ENCODE assay signal across 8 cellular contexts in genomic region chr19:996051-996838, GRCh38. TPM values are rescaled to one million over a fixed set of nuclear protein-coding genes. Genes with fewer than 3 reads are reported as not detected.
DNase-seq lines count a peak whose midpoint lies in the region; ATAC-seq, FAIRE-seq and TF ChIP-seq lines count a peak whose summit lies in the region.

No MANE protein-coding gene starts in this region.

- H4K20me1 ChIP-seq in endothelial cell of umbilical vein (replicated peaks; ENCODE audit: control insufficient read depth, extremely low read depth, insufficient read depth, low read length): no peaks in the 10 kb centered on the region

- H3K4me3 Mint-ChIP-seq in activated CD8-positive, alpha-beta T cell treated with anti-CD3 and anti-CD28 coated beads, Interleukin-2, amount 10 ng/mL, durations not matched to agents 7 days and 5 days: peak overlapping the region; percentile 38

- in situ Hi-C loops in Caki2 (cut with HindIII; ENCODE audit: low pct_unique_long_range_greater_than_20kb, low sequenced_read_pairs) (no loop called here), ACHN (cut with HindIII; ENCODE audit: low pct_ligation_motif_present, low pct_unique_long_range_greater_than_20kb, low sequenced_read_pairs) (no loop called here)

- no peak for TF ChIP-seq POLR2A in endothelial cell of umbilical vein (IDR thresholded peaks at IDR 0.05; ENCODE audit: low read depth, low read length)
- no peak for TF ChIP-seq POLR2A in spleen (IDR thresholded peaks at IDR 0.05)

- DNase-seq in Caki2 (ENCODE audit: low read depth) (peak; percentile 23), NCI-H1105 treated with DMSO at 0.1 percent for 48 hours (lab: John Stamatoyannopoulos, UW) (peak; percentile 80), endothelial cell of umbilical vein (ENCODE audit: low read depth, low spot score) (peak; percentile 35), spleen (peak; percentile 86), posterior vena cava (ENCODE audit: low spot score) (no peak), ACHN (no peak)
- peak; percentile 75 for DNase-seq in activated CD8-positive, alpha-beta T cell treated with anti-CD3 and anti-CD28 coated beads, Interleukin-2, amount 10 ng/mL, durations not matched to agents 7 days and 5 days

- TF ChIP-seq CTCF in endothelial cell of umbilical vein (IDR thresholded peaks at IDR 0.05; ENCODE audit: extremely low read depth in 1 of 2, insufficient read depth in 1 of 2, low read depth in 1 of 2, low read length in 2 of 2) (no peak), spleen (IDR thresholded peaks at IDR 0.05 in 8 of 11, conservative IDR thresholded peaks at IDR 0.05 in 3 of 11) (no peak)

- peaks cover 20 to 27% of the 10 kb centered on the region in 2 experiments for H3K27me3 ChIP-seq in endothelial cell of umbilical vein (ENCODE audit: control insufficient read depth in 2 of 2, insufficient read depth in 2 of 2, low read length in 2 of 2)
- peaks cover 0 to 70% (median 57%) of the 10 kb centered on the region in 7 donors for H3K27me3 ChIP-seq in spleen (replicated peaks in 1 of 7)

- 2 to 21% (median 17%) methylated on average over 21 to 64 of the region's 64 CpGs for WGBS in spleen, 5 donors

- H3K9me1 ChIP-seq in endothelial cell of umbilical vein (replicated peaks; ENCODE audit: control insufficient read depth, extremely low read depth, insufficient read depth, low read length): no peaks in the 10 kb centered on the region

- H3K9me3 ChIP-seq in endothelial cell of umbilical vein (replicated peaks; ENCODE audit: control insufficient read depth, insufficient read depth, low read length) (no peaks in the 10 kb centered on the region), spleen (no peaks in the 10 kb centered on the region)

- POLR2A ChIA-PET in activated CD8-positive, alpha-beta T cell treated with anti-CD3 and anti-CD28 coated beads, Interleukin-2, amount 10 ng/mL, durations not matched to agents 7 days and 5 days (lab: Charles Lee): interaction anchor here (0.6 to 1.3 kb wide), 3 partner anchors 12 to 73 kb away, joined by 3 read pairs; partner anchors contain the start of gene WDR18
- POLR2A ChIA-PET in endothelial cell of umbilical vein (lab: Charles Lee): interaction anchor here (0.5 kb wide), 1 partner anchor 864 kb away, joined by 7 read pairs; no protein-coding TSS in a partner anchor

- H3K4me2 ChIP-seq in endothelial cell of umbilical vein (ENCODE audit: insufficient read depth, low read length): no peak overlapping the region

- H3K36me3 Mint-ChIP-seq in activated CD8-positive, alpha-beta T cell treated with anti-CD3 and anti-CD28 coated beads, Interleukin-2, amount 10 ng/mL, durations not matched to agents 7 days and 5 days (ENCODE audit: low read depth): peaks cover 5% of the 10 kb centered on the region

- intact Hi-C loops in endothelial cell of umbilical vein (cut with micrococcal nuclease): loop anchor here (5.0 kb wide), 1 partner anchor 246 kb away; the partner anchor contains the start of gene ATP5F1D
- intact Hi-C loops in spleen (cut with DNase I; ENCODE audit: low total_unique reads): no loop called here
- intact Hi-C loops in posterior vena cava (cut with DNase I): loop anchor here (10.0 kb wide), 2 partner anchors 221 to 231 kb away; no protein-coding TSS in a partner anchor

- H3K36me3 ChIP-seq in endothelial cell of umbilical vein (ENCODE audit: control insufficient read depth in 2 of 2, extremely low read depth in 1 of 2, insufficient read depth in 2 of 2, low read length in 2 of 2) (peaks cover 0 to 2% of the 10 kb centered on the region in 2 experiments), spleen (peaks cover 0 to 41% (median 27%) of the 10 kb centered on the region in 6 donors)

- H3K79me2 ChIP-seq in endothelial cell of umbilical vein (ENCODE audit: control insufficient read depth, insufficient read depth, low read length): no peaks in the 10 kb centered on the region

- H3K27ac ChIP-seq in endothelial cell of umbilical vein (ENCODE audit: insufficient read depth, low read depth, low read length) (no peak overlapping the region), spleen (peak overlapping the region in 1 of 8 donors; percentile 30)

- FAIRE-seq in endothelial cell of umbilical vein (lab: Jason Lieb, UNC): no peak

- ATAC-seq in activated CD8-positive, alpha-beta T cell treated with anti-CD3 and anti-CD28 coated beads, Interleukin-2, amount 10 ng/mL, durations not matched to agents 7 days and 5 days: peak; percentile 59
- no peak for ATAC-seq in GM21825 (IDR thresholded peaks at IDR 0.05; ENCODE audit: unreplicated experiment)

- no peaks in the 10 kb centered on the region for H3K4me1 ChIP-seq in endothelial cell of umbilical vein (ENCODE audit: control insufficient read depth, extremely low read depth, insufficient read depth, low read length)
- peaks cover 7 to 33% (median 26%) of the 10 kb centered on the region in 6 donors for H3K4me1 ChIP-seq in spleen

- no peak overlapping the region for H3K4me3 ChIP-seq in endothelial cell of umbilical vein (replicated peaks in 1 of 3; ENCODE audit: insufficient read depth in 1 of 3, low read depth in 1 of 3, low read length in 3 of 3)
- H3K4me3 ChIP-seq in spleen: peak overlapping the region in 1 of 8 donors; percentile 49

- H3K9me3 Mint-ChIP-seq in activated CD8-positive, alpha-beta T cell treated with anti-CD3 and anti-CD28 coated beads, Interleukin-2, amount 10 ng/mL, durations not matched to agents 7 days and 5 days (ENCODE audit: insufficient read depth): no peaks in the 10 kb centered on the region

- CTCF ChIA-PET in activated CD8-positive, alpha-beta T cell treated with anti-CD3 and anti-CD28 coated beads, Interleukin-2, amount 10 ng/mL, durations not matched to agents 7 days and 5 days (lab: Charles Lee): interaction anchor here (0.9 to 1.4 kb wide), 2 partner anchors 12 to 133 kb away, joined by 4 to 5 read pairs; partner anchors contain the start of gene WDR18
- CTCF ChIA-PET in endothelial cell of umbilical vein (lab: Charles Lee): no interaction called here

- peaks cover 26% of the 10 kb centered on the region for H3K27me3 Mint-ChIP-seq in activated CD8-positive, alpha-beta T cell treated with anti-CD3 and anti-CD28 coated beads, Interleukin-2, amount 10 ng/mL, durations not matched to agents 7 days and 5 days (ENCODE audit: low read depth)

- dilution Hi-C loops in endothelial cell of umbilical vein (cut with MboI; ENCODE audit: extremely low pct_ligation_motif_present, low sequenced_read_pairs): no loop called here

- H3K9ac ChIP-seq in endothelial cell of umbilical vein (replicated peaks; ENCODE audit: extremely low read depth, insufficient read depth, low read length): no peak overlapping the region

- peaks cover 12% of the 10 kb centered on the region for H3K4me1 Mint-ChIP-seq in activated CD8-positive, alpha-beta T cell treated with anti-CD3 and anti-CD28 coated beads, Interleukin-2, amount 10 ng/mL, durations not matched to agents 7 days and 5 days (ENCODE audit: low read depth)

- H2AFZ ChIP-seq in endothelial cell of umbilical vein (ENCODE audit: low read depth, low read length): no peak overlapping the region

- H3K27ac Mint-ChIP-seq in activated CD8-positive, alpha-beta T cell treated with anti-CD3 and anti-CD28 coated beads, Interleukin-2, amount 10 ng/mL, durations not matched to agents 7 days and 5 days: no peak overlapping the region

- no TSS peak for BruUV-seq in endothelial cell of umbilical vein (replicated peaks; lab: Mats Ljungman, UMichigan)

RNA-seq across cellular contexts. Expression of gene GRIN3B, which starts 4.0 kb away (rescaled TPM):
- total RNA-seq in Caki2 (2014; rRNA removed; shearing (Covaris generic); ENCODE audit: low replicate concordance): not detected in 2 replicates
- total RNA-seq in activated CD8-positive, alpha-beta T cell treated with anti-CD3 and anti-CD28 coated beads, Interleukin-2, amount 10 ng/mL, durations not matched to agents 7 days and 5 days: not detected
- total RNA-seq in endothelial cell of umbilical vein (0.69 and 0.82 TPM in 2 replicates), spleen (under 1 TPM in 2 of 7 donors, not detected in 5; 0.07 to 0.11 TPM), posterior vena cava (under 1 TPM in 1 of 2 donors, not detected in 1; 0.05 TPM)
- polyA plus RNA-seq in endothelial cell of umbilical vein (0.43 and 0.81 TPM in 2 replicates), spleen (not detected)
- polyA plus RNA-seq in endothelial cell of umbilical vein (2011; cell fraction: cytosol; rRNA removed): 0.27 and 0.28 TPM in 2 replicates
- 0.77 and 1.1 TPM in 2 replicates for polyA plus RNA-seq in endothelial cell of umbilical vein (2011; cell fraction: nucleus; rRNA removed)
- 0.52 and 1.3 TPM in 2 replicates for polyA plus RNA-seq in endothelial cell of umbilical vein (2012)
- polyA minus RNA-seq in endothelial cell of umbilical vein: 0.13 and 0.22 TPM in 2 replicates
- not detected for polyA minus RNA-seq in endothelial cell of umbilical vein (2011; cell fraction: cytosol; rRNA and poly(A)+ RNA removed)
- 0.34 TPM in 1 of 2 replicates, not detected in the other for polyA minus RNA-seq in endothelial cell of umbilical vein (2011; cell fraction: nucleus; rRNA and poly(A)+ RNA removed)

RNA-seq across cellular contexts. Expression of gene WDR18, which starts 12.1 kb away (rescaled TPM):
- total RNA-seq in Caki2 (2014; rRNA removed; shearing (Covaris generic); ENCODE audit: low replicate concordance): 99.1 and 111 TPM in 2 replicates
- total RNA-seq in activated CD8-positive, alpha-beta T cell treated with anti-CD3 and anti-CD28 coated beads, Interleukin-2, amount 10 ng/mL, durations not matched to agents 7 days and 5 days: 10 to 100 TPM; 51.5 to 53.0 TPM
- total RNA-seq in endothelial cell of umbilical vein: 54.8 and 74.7 TPM in 2 replicates
- 102 and 151 TPM in 2 replicates for polyA plus RNA-seq in endothelial cell of umbilical vein
- polyA plus RNA-seq in endothelial cell of umbilical vein (2011; cell fraction: cytosol; rRNA removed): 39.0 and 56.2 TPM in 2 replicates
- 80.9 and 89.5 TPM in 2 replicates for polyA plus RNA-seq in endothelial cell of umbilical vein (2011; cell fraction: nucleus; rRNA removed)
- 41.3 and 52.4 TPM in 2 replicates for polyA plus RNA-seq in endothelial cell of umbilical vein (2012)
- polyA minus RNA-seq in endothelial cell of umbilical vein: 36.0 and 49.1 TPM in 2 replicates
- 87.1 TPM for polyA minus RNA-seq in endothelial cell of umbilical vein (2011; cell fraction: cytosol; rRNA and poly(A)+ RNA removed)
- polyA minus RNA-seq in endothelial cell of umbilical vein (2011; cell fraction: nucleus; rRNA and poly(A)+ RNA removed): 21.7 and 26.4 TPM in 2 replicates
- total RNA-seq in spleen: 10 to 100 TPM; 17.8 to 63.4 (median 28.2) TPM
- polyA plus RNA-seq in spleen: 10 to 100 TPM; 57.6 to 96.0 (median 85.9) TPM
- total RNA-seq in posterior vena cava: 10 to 100 TPM; 13.4 to 17.2 TPM

RNA-seq across cellular contexts. Expression of gene TMEM259, which starts 24.7 kb away (rescaled TPM):
- 61.5 and 120 TPM in 2 replicates for total RNA-seq in Caki2 (2014; rRNA removed; shearing (Covaris generic); ENCODE audit: low replicate concordance)
- 100 to 1,000 TPM; 153 to 160 TPM for total RNA-seq in activated CD8-positive, alpha-beta T cell treated with anti-CD3 and anti-CD28 coated beads, Interleukin-2, amount 10 ng/mL, durations not matched to agents 7 days and 5 days
- 142 and 147 TPM in 2 replicates for total RNA-seq in endothelial cell of umbilical vein
- polyA plus RNA-seq in endothelial cell of umbilical vein: 297 and 430 TPM in 2 replicates
- 93.5 and 128 TPM in 2 replicates for polyA plus RNA-seq in endothelial cell of umbilical vein (2011; cell fraction: cytosol; rRNA removed)
- 626 and 670 TPM in 2 replicates for polyA plus RNA-seq in endothelial cell of umbilical vein (2011; cell fraction: nucleus; rRNA removed)
- 67.8 and 100 TPM in 2 replicates for polyA plus RNA-seq in endothelial cell of umbilical vein (2012)
- 80.3 and 87.9 TPM in 2 replicates for polyA minus RNA-seq in endothelial cell of umbilical vein
- polyA minus RNA-seq in endothelial cell of umbilical vein (2011; cell fraction: cytosol; rRNA and poly(A)+ RNA removed): 53.1 TPM
- 74.8 and 114 TPM in 2 replicates for polyA minus RNA-seq in endothelial cell of umbilical vein (2011; cell fraction: nucleus; rRNA and poly(A)+ RNA removed)
- total RNA-seq in spleen: 100 to 1,000 TPM; 187 to 275 (median 240) TPM
- polyA plus RNA-seq in spleen: 100 to 1,000 TPM; 172 to 560 (median 460) TPM
- total RNA-seq in posterior vena cava: 10 to 100 TPM; 96.5 to 99.8 TPM

RNA-seq across cellular contexts. Expression of gene RNU6-2, which starts 25.1 kb away (rescaled TPM):
- total RNA-seq in Caki2 (2014; rRNA removed; shearing (Covaris generic); ENCODE audit: low replicate concordance): not detected in 2 replicates
- not detected for total RNA-seq in activated CD8-positive, alpha-beta T cell treated with anti-CD3 and anti-CD28 coated beads, Interleukin-2, amount 10 ng/mL, durations not matched to agents 7 days and 5 days
- total RNA-seq in endothelial cell of umbilical vein (not detected in 2 replicates), spleen (not detected), posterior vena cava (not detected)
- polyA plus RNA-seq in endothelial cell of umbilical vein (not detected in 2 replicates), spleen (not detected)
- polyA plus RNA-seq in endothelial cell of umbilical vein (2011; cell fraction: cytosol; rRNA removed): not detected in 2 replicates
- polyA plus RNA-seq in endothelial cell of umbilical vein (2011; cell fraction: nucleus; rRNA removed): not detected in 2 replicates
- not detected in 2 replicates for polyA plus RNA-seq in endothelial cell of umbilical vein (2012)
- polyA minus RNA-seq in endothelial cell of umbilical vein: not detected in 2 replicates
- polyA minus RNA-seq in endothelial cell of umbilical vein (2011; cell fraction: cytosol; rRNA and poly(A)+ RNA removed): 1,914 TPM
- polyA minus RNA-seq in endothelial cell of umbilical vein (2011; cell fraction: nucleus; rRNA and poly(A)+ RNA removed): not detected in 2 replicates

RNA-seq across cellular contexts. Expression of gene CNN2, which starts 30.2 kb away (rescaled TPM):
- total RNA-seq in Caki2 (2014; rRNA removed; shearing (Covaris generic); ENCODE audit: low replicate concordance): 78.5 and 93.1 TPM in 2 replicates
- 100 to 1,000 TPM; 417 to 455 TPM for total RNA-seq in activated CD8-positive, alpha-beta T cell treated with anti-CD3 and anti-CD28 coated beads, Interleukin-2, amount 10 ng/mL, durations not matched to agents 7 days and 5 days
- total RNA-seq in endothelial cell of umbilical vein (280 and 286 TPM in 2 replicates), spleen (100 to 1,000 TPM; 102 to 296 (median 233) TPM), posterior vena cava (100 to 1,000 TPM in 1 of 2 donors, 10 to 100 TPM in 1; 94.7 to 136 TPM)
- polyA plus RNA-seq in endothelial cell of umbilical vein (185 and 207 TPM in 2 replicates), spleen (100 to 1,000 TPM; 126 to 147 (median 140) TPM)
- 229 and 243 TPM in 2 replicates for polyA plus RNA-seq in endothelial cell of umbilical vein (2011; cell fraction: cytosol; rRNA removed)
- 142 and 181 TPM in 2 replicates for polyA plus RNA-seq in endothelial cell of umbilical vein (2011; cell fraction: nucleus; rRNA removed)
- polyA plus RNA-seq in endothelial cell of umbilical vein (2012): 136 and 160 TPM in 2 replicates
- 234 and 253 TPM in 2 replicates for polyA minus RNA-seq in endothelial cell of umbilical vein
- 88.5 TPM for polyA minus RNA-seq in endothelial cell of umbilical vein (2011; cell fraction: cytosol; rRNA and poly(A)+ RNA removed)
- polyA minus RNA-seq in endothelial cell of umbilical vein (2011; cell fraction: nucleus; rRNA and poly(A)+ RNA removed): 55.9 and 80.4 TPM in 2 replicates

Comparison
In these comparisons a context has a peak if more than half of its experiments do, and no peak if none do; other contexts are left out.
1. DNase-seq: peak in Caki2 (single experiment), NCI-H1105 treated with DMSO at 0.1 percent for 48 hours (single experiment), activated CD8-positive, alpha-beta T cell treated with anti-CD3 and anti-CD28 coated beads, Interleukin-2, amount 10 ng/mL, durations not matched to agents 7 days and 5 days (single experiment), endothelial cell of umbilical vein (single experiment) and spleen (single experiment); none in posterior vena cava (single experiment) and ACHN (single experiment).